ENCODE assay signal across 22 cellular contexts in the genomic region with DNA sequence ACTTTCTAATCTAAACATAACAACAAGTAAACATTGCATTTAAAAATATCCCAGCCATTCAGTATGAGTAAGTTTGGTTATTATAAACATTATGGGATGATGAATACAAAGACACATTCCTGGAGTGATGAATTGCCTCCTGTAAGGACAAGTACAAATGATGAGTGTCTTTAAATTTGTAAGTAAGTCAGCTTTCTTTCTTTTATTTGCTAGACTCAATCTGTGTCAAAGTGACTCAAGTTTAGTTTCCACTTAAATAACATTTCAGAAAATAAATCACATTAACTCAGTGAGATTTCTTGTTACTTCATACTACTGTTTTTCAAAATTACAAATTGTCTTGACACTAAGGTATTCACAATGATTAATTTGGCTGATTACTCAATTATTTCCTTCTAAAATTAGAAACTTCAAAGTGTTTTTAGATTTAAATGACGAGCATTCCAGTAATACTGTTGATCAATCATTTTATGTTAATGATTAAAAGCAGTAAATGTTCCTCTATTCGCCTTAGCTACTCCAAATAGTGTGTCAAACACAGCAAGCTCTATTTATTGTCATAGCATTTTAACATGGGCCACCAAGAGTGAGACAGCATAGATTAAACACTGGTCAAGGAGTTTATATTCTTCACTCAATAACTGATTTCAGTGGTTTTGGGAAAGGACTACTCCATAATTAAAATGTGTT.
DNase-seq lines count a peak whose midpoint lies in the region; ATAC-seq, FAIRE-seq and TF ChIP-seq lines count a peak whose summit lies in the region.
"Had no signal": no experiment of that assay in that cellular context is flagged by ENCODE, and none has a peak within 500 bp of the region (broad histone marks: within the 10 kb centered on the region; RNA-seq: fewer than 3 reads in every experiment).

No MANE protein-coding gene starts in this region.

- H3K9me3 ChIP-seq in SK-N-SH: no peaks in the 10 kb centered on the region
- H3K9me3 ChIP-seq in astrocyte (ENCODE audit: insufficient read depth, low read depth, low read length): no peaks in the 10 kb centered on the region

- no peak overlapping the region for H3K27ac ChIP-seq in SK-N-SH (ENCODE audit: low read depth in 2 of 2, low read length in 1 of 2)
- H3K27ac ChIP-seq in astrocyte (ENCODE audit: low read depth, low read length): no peak overlapping the region
- H3K27ac ChIP-seq: 22Rv1 had no signal

- CTCF ChIA-PET in SK-N-SH (lab: Yijun Ruan, JAX): no interaction called here

- no peak overlapping the region for H3K4me3 ChIP-seq in SK-N-SH (ENCODE audit: low read depth in 2 of 2, low read length in 1 of 2)
- H3K4me3 ChIP-seq in astrocyte (ENCODE audit: insufficient read depth, low read depth, low read length): no peak overlapping the region

- H3K4me3 Mint-ChIP-seq in astrocyte (ENCODE audit: unreplicated experiment) (no peak overlapping the region), type B pancreatic cell (peak overlapping the region; percentile 43)
- H3K4me3 Mint-ChIP-seq: CD14-positive monocyte had no signal

- no peaks in the 10 kb centered on the region for H3K4me1 ChIP-seq in SK-N-SH (ENCODE audit: control insufficient read depth in 1 of 2, insufficient read depth in 2 of 2, low read depth in 1 of 2, low read length in 1 of 2)
- H3K4me1 ChIP-seq in astrocyte (ENCODE audit: insufficient read depth, low read length): no peaks in the 10 kb centered on the region

- H3K79me2 ChIP-seq in SK-N-SH (ENCODE audit: insufficient read depth) (no peaks in the 10 kb centered on the region), astrocyte (ENCODE audit: insufficient read depth, low read length) (no peaks in the 10 kb centered on the region)

- H3K4me1 Mint-ChIP-seq in astrocyte (ENCODE audit: low read depth, unreplicated experiment) (peaks cover 15% of the 10 kb centered on the region), type B pancreatic cell (ENCODE audit: unreplicated experiment) (peaks cover 9% of the 10 kb centered on the region)
- H3K4me1 Mint-ChIP-seq: CD14-positive monocyte had no signal

- H3K4me2 ChIP-seq in SK-N-SH (no peak overlapping the region), astrocyte (ENCODE audit: low read length) (no peak overlapping the region)

- H3F3A ChIP-seq in SK-N-SH (replicated peaks; ENCODE audit: insufficient read depth): no peaks in the 10 kb centered on the region

- TF ChIP-seq RAD21 in SK-N-SH (IDR thresholded peaks at IDR 0.05; ENCODE audit: low read length): no peak

- H3K27ac Mint-ChIP-seq in astrocyte (ENCODE audit: unreplicated experiment): peak overlapping the region; percentile 70
- peak overlapping the region; percentile 34 for H3K27ac Mint-ChIP-seq in type B pancreatic cell
- H3K27ac Mint-ChIP-seq: CD14-positive monocyte had no signal

- H3K27me3 Mint-ChIP-seq in astrocyte (ENCODE audit: low read depth, unreplicated experiment) (no peaks in the 10 kb centered on the region), type B pancreatic cell (peaks cover 25% of the 10 kb centered on the region)

- no peak for FAIRE-seq in astrocyte (lab: Jason Lieb, UNC)
- no peak for FAIRE-seq in D721Med (lab: Jason Lieb, UNC)
- FAIRE-seq: G401.6, RCC 7860 had no signal

- no peak overlapping the region for H3K9ac ChIP-seq in SK-N-SH
- H3K9ac ChIP-seq in astrocyte (ENCODE audit: low read length): no peak overlapping the region

- 6% methylated on average over 2 of the region's 2 CpGs for WGBS in SK-N-SH (ENCODE audit: low lambda C conversion rate)

- H3K27me3 ChIP-seq in SK-N-SH (ENCODE audit: insufficient read depth) (no peaks in the 10 kb centered on the region), astrocyte (ENCODE audit: insufficient read depth, low read length) (no peaks in the 10 kb centered on the region)

- no peak for ATAC-seq in SK-N-SH treated with all-trans-retinoic acid at 6 μM for 48 hours

- H3K9me3 Mint-ChIP-seq in astrocyte (ENCODE audit: unreplicated experiment): no peaks in the 10 kb centered on the region
- peaks cover 6% of the 10 kb centered on the region for H3K9me3 Mint-ChIP-seq in type B pancreatic cell

- no peaks in the 10 kb centered on the region for H4K20me1 ChIP-seq in SK-N-SH (ENCODE audit: insufficient read depth)
- no peaks in the 10 kb centered on the region for H4K20me1 ChIP-seq in astrocyte (ENCODE audit: insufficient read depth, low read length)

- DNase-seq in SK-N-SH (no peak), astrocyte (ENCODE audit: low read depth) (peak; percentile 54), kidney tubule cell (ENCODE audit: low spot score) (peak; percentile 40), type B pancreatic cell (ENCODE audit: extremely low spot score, unreplicated experiment) (no peak), LoVo (ENCODE audit: low spot score) (no peak), EL (no peak), D721Med (ENCODE audit: insufficient read length, low spot score) (no peak)
- DNase-seq: DND-41; H7; Kasumi-1; NCI-H1105 treated with DMSO at 0.1 percent for 48 hours; NCI-H1694; NCI-H2081 treated with DMSO at 0.1 percent for 48 hours; NCI-H510A; NCI-H748 treated with DMSO at 0.1 percent for 48 hours; NK-92 treated with Interleukin-12 subunit alpha and Interleukin-12 subunit beta, amount 100 ng/mL, for 24 hours; SIG-M5 had no signal

- no peak for TF ChIP-seq EP300 in SK-N-SH (IDR thresholded peaks at IDR 0.05; ENCODE audit: borderline replicate concordance in 1 of 2, low read depth in 1 of 2, low read length in 1 of 2)

- no peaks in the 10 kb centered on the region for H3K36me3 Mint-ChIP-seq in astrocyte (ENCODE audit: low read depth, unreplicated experiment)
- no peaks in the 10 kb centered on the region for H3K36me3 Mint-ChIP-seq in type B pancreatic cell
- H3K36me3 Mint-ChIP-seq: CD14-positive monocyte had no signal

- POLR2A ChIA-PET in SK-N-SH (lab: Yijun Ruan, JAX): no interaction called here

- H2AFZ ChIP-seq in SK-N-SH (ENCODE audit: low read depth): no peak overlapping the region
- no peak overlapping the region for H2AFZ ChIP-seq in astrocyte (ENCODE audit: low read depth, low read length)

- no peaks in the 10 kb centered on the region for H3K36me3 ChIP-seq in SK-N-SH (replicated peaks in 1 of 2; ENCODE audit: control insufficient read depth in 1 of 2, insufficient read depth in 2 of 2, low read length in 1 of 2)
- H3K36me3 ChIP-seq in astrocyte (ENCODE audit: insufficient read depth, low read length): no peaks in the 10 kb centered on the region

- no peaks in the 10 kb centered on the region for H3K9me2 ChIP-seq in SK-N-SH

- TF ChIP-seq CTCF in SK-N-SH (IDR thresholded peaks at IDR 0.05): no peak
- TF ChIP-seq CTCF in astrocyte (IDR thresholded peaks at IDR 0.05; ENCODE audit: insufficient read depth, low read depth, low read length): no peak
- TF ChIP-seq CTCF in type B pancreatic cell (conservative IDR thresholded peaks at IDR 0.05): no peak
- no peak for TF ChIP-seq CTCF in D721Med (IDR thresholded peaks at IDR 0.05; ENCODE audit: insufficient read depth, missing control alignments)

TF ChIP-seq in SK-N-SH treated with all-trans-retinoic acid at 6 μM for 48 hours, 23 proteins besides CTCF, POLR2A, EP300 and RAD21:
- no peak for TF ChIP-seq SNAI2 (CRISPR knock-in tag; IDR thresholded peaks at IDR 0.05)
- TF ChIP-seq ISL1 (CRISPR knock-in tag; IDR thresholded peaks at IDR 0.05): peak; percentile 52

TF ChIP-seq in SK-N-SH, 30 proteins besides CTCF, POLR2A, EP300 and RAD21:
- TF ChIP-seq SMC3 (IDR thresholded peaks at IDR 0.05; ENCODE audit: low read depth, low read length) (no peak), TCF12 (IDR thresholded peaks at IDR 0.05) (no peak), MAX (IDR thresholded peaks at IDR 0.05; ENCODE audit: low read depth) (no peak), MEF2A (IDR thresholded peaks at IDR 0.05; ENCODE audit: borderline replicate concordance, low read depth) (no peak), TEAD4 (IDR thresholded peaks at IDR 0.05; ENCODE audit: borderline replicate concordance, insufficient read depth) (no peak), FOXM1 (IDR thresholded peaks at IDR 0.05; ENCODE audit: low read depth) (no peak), YY1 (IDR thresholded peaks at IDR 0.05; ENCODE audit: low read depth) (no peak), EZH2phosphoT487 (IDR thresholded peaks at IDR 0.05; ENCODE audit: borderline replicate concordance, low read depth) (no peak), SIN3A (IDR thresholded peaks at IDR 0.05; ENCODE audit: borderline replicate concordance, low read depth, low read length) (no peak), FOSL2 (IDR thresholded peaks at IDR 0.05; ENCODE audit: borderline replicate concordance, low read depth) (no peak)

Comparison
In these comparisons a context has a peak if more than half of its experiments do, and no peak if none do; other contexts are left out.
1. DNase-seq: peak in astrocyte (single experiment) and kidney tubule cell (single experiment); none in SK-N-SH (single experiment), type B pancreatic cell (single experiment), LoVo (single experiment), EL (single experiment) and D721Med (single experiment).